Comparison of ENCODE assay signal across 17 cellular contexts in genomic region chr2:196344397-196344796, GRCh38.
A peak's percentile ranks its signal among the peaks of the same experiment; 100 is the strongest.
DNase-seq lines count a peak whose midpoint lies in the region; ATAC-seq and TF ChIP-seq lines count a peak whose summit lies in the region.
"Had no signal": no experiment of that assay in that cellular context is flagged by ENCODE, and none has a peak within 500 bp of the region (broad histone marks: within the 10 kb centered on the region; RNA-seq: fewer than 3 reads in every experiment).

No MANE protein-coding gene starts in this region.

- H3K4me1 ChIP-seq in KMS-11 (ENCODE audit: low read depth, poor library complexity, severe bottlenecking) = peaks cover 18% of the 10 kb centered on the region
- H3K4me1 ChIP-seq: BLaER1 had no signal

- ATAC-seq in central memory CD8-positive, alpha-beta T cell (replicated peaks; ENCODE audit: extremely low read depth, poor library complexity, severe bottlenecking) = no peak
- no peak for ATAC-seq in HG03175 (IDR thresholded peaks at IDR 0.05; ENCODE audit: unreplicated experiment)
- ATAC-seq: CD8-positive, alpha-beta T cell; GM23338; HepG2 had no signal

- H3K27ac Mint-ChIP-seq in central memory CD8-positive, alpha-beta T cell (ENCODE audit: low read depth) = peak overlapping the region; percentile 61
- H3K27ac Mint-ChIP-seq: CD14-positive monocyte; CD8-positive, alpha-beta T cell; GM23338; IgD-negative memory B cell had no signal

- no peaks in the 10 kb centered on the region for H4K20me1 ChIP-seq in KMS-11 (ENCODE audit: insufficient read depth)
- H4K20me1 ChIP-seq: BLaER1 had no signal

- no peak overlapping the region for H2AFZ ChIP-seq in KMS-11 (ENCODE audit: low read depth)
- H2AFZ ChIP-seq: GM23338 had no signal

- no peak overlapping the region for H3K4me3 Mint-ChIP-seq in central memory CD8-positive, alpha-beta T cell
- H3K4me3 Mint-ChIP-seq: CD14-positive monocyte; CD8-positive, alpha-beta T cell; GM23338 had no signal

- H3K27me3 ChIP-seq in KMS-11 (ENCODE audit: insufficient read depth, low read depth) (no peaks in the 10 kb centered on the region), MG63 (no peaks in the 10 kb centered on the region)
- H3K27me3 ChIP-seq: BLaER1 had no signal

- DNase-seq in NOMO-1 treated with DMSO at 0.1 percent for 48 hours (lab: John Stamatoyannopoulos, UW; ENCODE audit: unreplicated experiment) = peak; percentile 6
- no peak for DNase-seq in NOMO-1 treated with dmso at 0.1 percent for 144 hours (lab: John Stamatoyannopoulos, UW; ENCODE audit: unreplicated experiment)
- no peak for DNase-seq in central memory CD8-positive, alpha-beta T cell (ENCODE audit: low spot score in 2 of 2)
- DNase-seq in MG63 = no peak
- no peak for DNase-seq in globus pallidus (ENCODE audit: low spot score)
- DNase-seq: 8988T; Calu3; CD8-positive, alpha-beta T cell; DMS79 treated with DMSO at 0.1 percent for 48 hours; HCEC 1CT had no signal

- H3K4me1 Mint-ChIP-seq in central memory CD8-positive, alpha-beta T cell = no peaks in the 10 kb centered on the region
- H3K4me1 Mint-ChIP-seq: GM23338 had no signal

- H3K4me2 ChIP-seq in KMS-11 = peak overlapping the region; percentile 48
- H3K4me2 ChIP-seq: BLaER1, GM23338 had no signal

- H3K36me3 ChIP-seq in KMS-11 (ENCODE audit: insufficient read depth) (no peaks in the 10 kb centered on the region), MG63 (no peaks in the 10 kb centered on the region)
- H3K36me3 ChIP-seq: BLaER1 had no signal

- H3K9me3 Mint-ChIP-seq in central memory CD8-positive, alpha-beta T cell = no peaks in the 10 kb centered on the region
- H3K9me3 Mint-ChIP-seq: CD8-positive, alpha-beta T cell; GM23338; IgD-negative memory B cell had no signal

- no peaks in the 10 kb centered on the region for H3K9me3 ChIP-seq in MG63
- H3K9me3 ChIP-seq: BLaER1 had no signal

- TF ChIP-seq CTCF in KMS-11 (conservative IDR thresholded peaks at IDR 0.05; ENCODE audit: low read depth, low read length) = no peak

- H3K79me2 ChIP-seq in KMS-11 (ENCODE audit: insufficient read depth, low read depth) = no peaks in the 10 kb centered on the region

- H3K27ac ChIP-seq in KMS-11 = no peak overlapping the region
- H3K27ac ChIP-seq: BLaER1 had no signal

- no peak overlapping the region for H3K9ac ChIP-seq in KMS-11
- H3K9ac ChIP-seq: BLaER1 had no signal

- H3K36me3 Mint-ChIP-seq in central memory CD8-positive, alpha-beta T cell (ENCODE audit: insufficient read depth) = no peaks in the 10 kb centered on the region
- H3K36me3 Mint-ChIP-seq: CD14-positive monocyte; CD8-positive, alpha-beta T cell; IgD-negative memory B cell had no signal

- peaks cover 8% of the 10 kb centered on the region for H3K27me3 Mint-ChIP-seq in central memory CD8-positive, alpha-beta T cell
- H3K27me3 Mint-ChIP-seq: IgD-negative memory B cell had no signal

- H3K4me3 ChIP-seq in KMS-11 (IDR thresholded peaks at IDR 0.05; ENCODE audit: insufficient read depth, low read depth, low read length) (no peak overlapping the region), MG63 (no peak overlapping the region)
- H3K4me3 ChIP-seq: BLaER1, GM23338 had no signal
